ENCODE assay signal across 12 cellular contexts in genomic region chr9:77827104-77827784, GRCh38.
DNase-seq lines count a peak whose midpoint lies in the region; ATAC-seq, FAIRE-seq and TF ChIP-seq lines count a peak whose summit lies in the region.
"Had no signal": no experiment of that assay in that cellular context is flagged by ENCODE, and none has a peak within 500 bp of the region (broad histone marks: within the 10 kb centered on the region; RNA-seq: fewer than 3 reads in every experiment).

No MANE protein-coding gene starts in this region.

- intact Hi-C loops in endothelial cell of umbilical vein (cut with micrococcal nuclease), result no loop called here
- intact Hi-C loops in aorta (cut with DNase I), result no loop called here
- intact Hi-C loops in cardiac septum (cut with DNase I), result no loop called here

- FAIRE-seq in endothelial cell of umbilical vein (lab: Jason Lieb, UNC) (no peak), RCC 7860 (lab: Jason Lieb, UNC) (no peak)

- CTCF ChIA-PET in endothelial cell of umbilical vein (lab: Charles Lee), result interaction anchor here (0.6 to 1.0 kb wide), 2 partner anchors 14 to 116 kb away, joined by 3 to 5 read pairs; no protein-coding TSS in a partner anchor

- dilution Hi-C loops in endothelial cell of umbilical vein (cut with MboI; ENCODE audit: extremely low pct_ligation_motif_present, low sequenced_read_pairs), result no loop called here

- ATAC-seq in GM19395 (IDR thresholded peaks at IDR 0.05; ENCODE audit: unreplicated experiment), result peak; percentile 87
- ATAC-seq in aorta (ENCODE audit: low FRiP score), result no peak
- no peak for ATAC-seq in HG03354 (IDR thresholded peaks at IDR 0.05; ENCODE audit: poor library complexity, severe bottlenecking, unreplicated experiment)

- H3K9me3 ChIP-seq in MM.1S (replicated peaks; ENCODE audit: insufficient read depth, low read length) (no peaks in the 10 kb centered on the region; the same call in 1 of the 2 replicates), endothelial cell of umbilical vein (replicated peaks; ENCODE audit: control insufficient read depth, insufficient read depth, low read length) (no peaks in the 10 kb centered on the region), aorta (ENCODE audit: control insufficient read depth, low read length) (no peaks in the 10 kb centered on the region)
- H3K9me3 ChIP-seq: tibial nerve had no signal

- H3K9me1 ChIP-seq in endothelial cell of umbilical vein (replicated peaks; ENCODE audit: control insufficient read depth, extremely low read depth, insufficient read depth, low read length), result no peaks in the 10 kb centered on the region

- H3K9ac ChIP-seq in MM.1S (ENCODE audit: low read length) (no peak overlapping the region), endothelial cell of umbilical vein (replicated peaks; ENCODE audit: extremely low read depth, insufficient read depth, low read length) (no peak overlapping the region)
- H3K9ac ChIP-seq: KMS-11 had no signal

- no peak for TF ChIP-seq POLR2A in endothelial cell of umbilical vein (IDR thresholded peaks at IDR 0.05; ENCODE audit: low read depth, low read length)

- H2AFZ ChIP-seq in MM.1S (ENCODE audit: low read length) (no peak overlapping the region), endothelial cell of umbilical vein (ENCODE audit: low read depth, low read length) (no peak overlapping the region)

- no peaks in the 10 kb centered on the region for H3K9me2 ChIP-seq in MM.1S (replicated peaks; ENCODE audit: insufficient read depth, low read length)

- H3K27ac ChIP-seq in MM.1S (ENCODE audit: low read length), result peak overlapping the region; percentile 64; the same call in 1 of the 2 replicates
- no peak overlapping the region for H3K27ac ChIP-seq in endothelial cell of umbilical vein (ENCODE audit: insufficient read depth, low read depth, low read length)
- H3K27ac ChIP-seq in aorta (ENCODE audit: low read depth in 1 of 2, low read length in 2 of 2), result no peak overlapping the region
- H3K27ac ChIP-seq: KMS-11, tibial nerve had no signal

- no peaks in the 10 kb centered on the region for H3K36me3 ChIP-seq in MM.1S (replicated peaks; ENCODE audit: insufficient read depth, low read length)
- H3K36me3 ChIP-seq in endothelial cell of umbilical vein (ENCODE audit: control insufficient read depth in 2 of 2, extremely low read depth in 1 of 2, insufficient read depth in 2 of 2, low read length in 2 of 2), result no peaks in the 10 kb centered on the region
- H3K36me3 ChIP-seq in aorta (ENCODE audit: control insufficient read depth in 1 of 2, insufficient read depth in 2 of 2, low read length in 1 of 2), result no peaks in the 10 kb centered on the region
- H3K36me3 ChIP-seq: tibial nerve had no signal

- DNase-seq in CMK (ENCODE audit: low read depth), result peak; percentile 21
- DNase-seq in MM.1S, result peak; percentile 86
- DNase-seq in endothelial cell of umbilical vein (ENCODE audit: low read depth, low spot score), result peak; percentile 24
- no peak for DNase-seq in RCC 7860 (ENCODE audit: low spot score)
- DNase-seq in aorta, result no peak
- no peak for DNase-seq in cardiac septum (ENCODE audit: low spot score)
- DNase-seq: EL; stimulated activated CD4-positive, alpha-beta T cell treated with anti-CD3 and anti-CD28 coated beads, Interleukin-2, amount 100 ng/mL, for 24 hours had no signal

- no TSS peak for BruUV-seq in endothelial cell of umbilical vein (replicated peaks; lab: Mats Ljungman, UMichigan)

- H3K79me2 ChIP-seq in MM.1S (ENCODE audit: low read length) (no peaks in the 10 kb centered on the region), endothelial cell of umbilical vein (ENCODE audit: control insufficient read depth, insufficient read depth, low read length) (peaks cover 9% of the 10 kb centered on the region)

- H3K4me2 ChIP-seq in MM.1S (ENCODE audit: low read depth, low read length) (peak overlapping the region; percentile 48; the same call in 1 of the 2 replicates), endothelial cell of umbilical vein (ENCODE audit: insufficient read depth, low read length) (no peak overlapping the region)
- H3K4me2 ChIP-seq: KMS-11 had no signal

- TF ChIP-seq CTCF in MM.1S (IDR thresholded peaks at IDR 0.05; ENCODE audit: low read length) (no peak), endothelial cell of umbilical vein (IDR thresholded peaks at IDR 0.05; ENCODE audit: extremely low read depth in 1 of 2, insufficient read depth in 1 of 2, low read depth in 1 of 2, low read length in 2 of 2) (no peak)

- H3K4me1 ChIP-seq in MM.1S (ENCODE audit: low read length) (peaks cover 18% of the 10 kb centered on the region), endothelial cell of umbilical vein (ENCODE audit: control insufficient read depth, extremely low read depth, insufficient read depth, low read length) (peaks cover 8% of the 10 kb centered on the region), aorta (ENCODE audit: control insufficient read depth in 1 of 2, insufficient read depth in 2 of 2, low read length in 2 of 2) (peaks cover 0 to 8% of the 10 kb centered on the region in 2 donors)

- peak overlapping the region; percentile 26 for H3K4me3 ChIP-seq in MM.1S (ENCODE audit: low read length)
- no peak overlapping the region for H3K4me3 ChIP-seq in endothelial cell of umbilical vein (replicated peaks in 1 of 3; ENCODE audit: insufficient read depth in 1 of 3, low read depth in 1 of 3, low read length in 3 of 3)
- no peak overlapping the region for H3K4me3 ChIP-seq in aorta (ENCODE audit: low read length in 2 of 2)
- H3K4me3 ChIP-seq: tibial nerve had no signal

- H3K27me3 ChIP-seq in MM.1S (replicated peaks; ENCODE audit: insufficient read depth, low read length) (no peaks in the 10 kb centered on the region), endothelial cell of umbilical vein (ENCODE audit: control insufficient read depth in 2 of 2, insufficient read depth in 2 of 2, low read length in 2 of 2) (no peaks in the 10 kb centered on the region), aorta (ENCODE audit: control insufficient read depth in 1 of 2, insufficient read depth in 2 of 2, low read length in 1 of 2) (no peaks in the 10 kb centered on the region)
- H3K27me3 ChIP-seq: tibial nerve had no signal

- H4K20me1 ChIP-seq in MM.1S (ENCODE audit: insufficient read depth, low read length) (no peaks in the 10 kb centered on the region), endothelial cell of umbilical vein (replicated peaks; ENCODE audit: control insufficient read depth, extremely low read depth, insufficient read depth, low read length) (no peaks in the 10 kb centered on the region)

- no peaks in the 10 kb centered on the region; the same call in 1 of the 2 replicates for H3F3A ChIP-seq in MM.1S (ENCODE audit: insufficient read depth, low read length)

- WGBS in aorta, 2 donors, result 68 to 70% methylated on average over 6 of the region's 6 CpGs

- POLR2A ChIA-PET in endothelial cell of umbilical vein (lab: Charles Lee), result interaction anchor here (0.6 to 0.7 kb wide), 3 partner anchors 10 to 204 kb away, joined by 3 to 4 read pairs (median 3); no protein-coding TSS in a partner anchor

TF ChIP-seq in endothelial cell of umbilical vein, 7 proteins besides CTCF, POLR2A, EP300 and RAD21:
- no peak for TF ChIP-seq MAX (IDR thresholded peaks at IDR 0.05; ENCODE audit: insufficient read depth, insufficient read length)
- TF ChIP-seq MYC (IDR thresholded peaks at IDR 0.05; ENCODE audit: low read depth, low read length), result no peak
- TF ChIP-seq JUN (IDR thresholded peaks at IDR 0.05; ENCODE audit: borderline replicate concordance, insufficient read depth, insufficient read length, low read depth), result no peak
- no peak for TF ChIP-seq FOS (IDR thresholded peaks at IDR 0.05; ENCODE audit: borderline replicate concordance, insufficient read depth, low read length)
- TF ChIP-seq POLR2AphosphoS5 (IDR thresholded peaks at IDR 0.05; ENCODE audit: insufficient read depth, low read depth, low read length), result no peak
- no peak for TF ChIP-seq GATA2 (IDR thresholded peaks at IDR 0.05; ENCODE audit: insufficient read depth, insufficient read length, low read depth, low read length)
- TF ChIP-seq EZH2 (IDR thresholded peaks at IDR 0.05; ENCODE audit: borderline replicate concordance, low read depth, low read length, severe bottlenecking), result no peak

Comparison
In these comparisons a context has a peak if more than half of its experiments do, and no peak if none do; other contexts are left out.
1. DNase-seq: peak in CMK (single experiment), MM.1S (single experiment) and endothelial cell of umbilical vein (single experiment); none in RCC 7860 (single experiment), aorta (0 of 2) and cardiac septum (single experiment).